ENCODE assay signal across 8 cellular contexts in genomic region chr6:52498538-52499017, GRCh38.
DNase-seq lines count a peak whose midpoint lies in the region; ATAC-seq and TF ChIP-seq lines count a peak whose summit lies in the region.

No MANE protein-coding gene starts in this region.

- H3K9me3 Mint-ChIP-seq in progenitor cell of endocrine pancreas (ENCODE audit: low read depth): peaks cover 3% of the 10 kb centered on the region
- H3K9me3 Mint-ChIP-seq in activated CD4-positive, alpha-beta T cell treated with anti-CD3 and anti-CD28 coated beads, Interleukin-2, amount 10 ng/mL, durations not matched to agents 24 days and 14 days: no peaks in the 10 kb centered on the region

- H3K27me3 ChIP-seq in foreskin keratinocyte (no peaks in the 10 kb centered on the region), A673 (replicated peaks; ENCODE audit: insufficient read depth, low read depth, low read length, poor library complexity) (no peaks in the 10 kb centered on the region)

- H3K27me3 Mint-ChIP-seq in progenitor cell of endocrine pancreas: no peaks in the 10 kb centered on the region
- no peaks in the 10 kb centered on the region for H3K27me3 Mint-ChIP-seq in activated CD4-positive, alpha-beta T cell treated with anti-CD3 and anti-CD28 coated beads, Interleukin-2, amount 10 ng/mL, durations not matched to agents 24 days and 14 days

- peak; percentile 60 for ATAC-seq in GM18907 (IDR thresholded peaks at IDR 0.05; ENCODE audit: unreplicated experiment)
- ATAC-seq in HG02763 (IDR thresholded peaks at IDR 0.05; ENCODE audit: unreplicated experiment): peak; percentile 47
- no peak for ATAC-seq in foreskin keratinocyte

- TF ChIP-seq CTCF in progenitor cell of endocrine pancreas (IDR thresholded peaks at IDR 0.05; ENCODE audit: unreplicated experiment) (no peak), foreskin keratinocyte (conservative IDR thresholded peaks at IDR 0.05) (no peak), A673 (conservative IDR thresholded peaks at IDR 0.05; ENCODE audit: low read depth, low read length) (no peak)

- POLR2A ChIA-PET in A673 (lab: Charles Lee; ENCODE audit: low non-redundant PET): no interaction called here

- intact Hi-C loops in activated CD4-positive, alpha-beta T cell treated with anti-CD3 and anti-CD28 coated beads, Interleukin-2, amount 10 ng/mL, durations not matched to agents 24 days and 14 days (cut with micrococcal nuclease): no loop called here
- intact Hi-C loops in A673 (cut with micrococcal nuclease; ENCODE audit: unreplicated experiment): no loop called here

- peaks cover 16% of the 10 kb centered on the region for H3K4me1 ChIP-seq in foreskin keratinocyte
- H3K4me1 ChIP-seq in A673 (ENCODE audit: insufficient read depth, low read length, poor library complexity, severe bottlenecking): no peaks in the 10 kb centered on the region

- CTCF ChIA-PET in A673 (lab: Charles Lee): no interaction called here

- H3K27ac Mint-ChIP-seq in progenitor cell of endocrine pancreas: peak overlapping the region; percentile 16
- no peak overlapping the region for H3K27ac Mint-ChIP-seq in activated CD4-positive, alpha-beta T cell treated with anti-CD3 and anti-CD28 coated beads, Interleukin-2, amount 10 ng/mL, durations not matched to agents 24 days and 14 days

- no peak overlapping the region for H3K27ac ChIP-seq in foreskin keratinocyte
- no peak overlapping the region for H3K27ac ChIP-seq in A673 (ENCODE audit: low read depth, low read length, poor library complexity, severe bottlenecking)

- H3K4me1 Mint-ChIP-seq in progenitor cell of endocrine pancreas (ENCODE audit: low read depth): peaks cover 2% of the 10 kb centered on the region
- peaks cover 6% of the 10 kb centered on the region for H3K4me1 Mint-ChIP-seq in activated CD4-positive, alpha-beta T cell treated with anti-CD3 and anti-CD28 coated beads, Interleukin-2, amount 10 ng/mL, durations not matched to agents 24 days and 14 days

- H3K9me3 ChIP-seq in A673 (ENCODE audit: low read depth, low read length, poor library complexity, severe bottlenecking): no peaks in the 10 kb centered on the region

- H3K4me3 ChIP-seq in A673 (ENCODE audit: low read depth, low read length, poor library complexity, severe bottlenecking): no peak overlapping the region

- BruUV-seq in A673 (replicated peaks; lab: Mats Ljungman, UMichigan): no TSS peak

- no peak overlapping the region for H3K4me3 Mint-ChIP-seq in progenitor cell of endocrine pancreas (ENCODE audit: low read depth)
- H3K4me3 Mint-ChIP-seq in activated CD4-positive, alpha-beta T cell treated with anti-CD3 and anti-CD28 coated beads, Interleukin-2, amount 10 ng/mL, durations not matched to agents 24 days and 14 days: no peak overlapping the region

- peaks cover 10% of the 10 kb centered on the region for H3K36me3 Mint-ChIP-seq in progenitor cell of endocrine pancreas (ENCODE audit: insufficient read depth)
- no peaks in the 10 kb centered on the region for H3K36me3 Mint-ChIP-seq in activated CD4-positive, alpha-beta T cell treated with anti-CD3 and anti-CD28 coated beads, Interleukin-2, amount 10 ng/mL, durations not matched to agents 24 days and 14 days (ENCODE audit: low read depth)

- peak; percentile 65 for DNase-seq in RPMI8226
- no peak for DNase-seq in progenitor cell of endocrine pancreas (ENCODE audit: low spot score, unreplicated experiment)
- DNase-seq in foreskin keratinocyte: no peak
- no peak for DNase-seq in NCI-H187 (lab: John Stamatoyannopoulos, UW)
- DNase-seq in activated CD4-positive, alpha-beta T cell treated with anti-CD3 and anti-CD28 coated beads, Interleukin-2, amount 10 ng/mL, durations not matched to agents 24 days and 14 days: no peak
- DNase-seq in A673 (ENCODE audit: low spot score): no peak

- H3K36me3 ChIP-seq in A673 (ENCODE audit: insufficient read depth, low read length, poor library complexity, severe bottlenecking): no peaks in the 10 kb centered on the region
